12 cellular contexts compared by ENCODE assay signal in genomic region chr5:172875372-172876279, GRCh38. TPM values are rescaled to one million over a fixed set of nuclear protein-coding genes. Genes with fewer than 3 reads are reported as not detected.
DNase-seq lines count a peak whose midpoint lies in the region; ATAC-seq and TF ChIP-seq lines count a peak whose summit lies in the region.
"Had no signal": no experiment of that assay in that cellular context is flagged by ENCODE, and none has a peak within 500 bp of the region (broad histone marks: within the 10 kb centered on the region; RNA-seq: fewer than 3 reads in every experiment).

No MANE protein-coding gene starts in this region.

- peak overlapping the region; percentile 4; the same call in 1 of the 2 replicates for H3K9ac ChIP-seq in SK-N-SH

- H3K27me3 Mint-ChIP-seq in activated CD8-positive, alpha-beta memory T cell treated with anti-CD3 and anti-CD28 coated beads, Interleukin-2, amount 10 ng/mL, durations not matched to agents 7 days and 5 days: no peaks in the 10 kb centered on the region
- H3K27me3 Mint-ChIP-seq: activated T-cell treated with anti-CD3 and anti-CD28 coated beads, Interleukin-2, amount 50 U/mL, for 24 hours; CD4-positive, alpha-beta memory T cell had no signal

- no peaks in the 10 kb centered on the region for H3K9me3 ChIP-seq in SK-N-SH
- H3K9me3 ChIP-seq in sigmoid colon: no peaks in the 10 kb centered on the region

- H3K36me3 ChIP-seq in SK-N-SH (replicated peaks in 1 of 2; ENCODE audit: control insufficient read depth in 1 of 2, insufficient read depth in 2 of 2, low read length in 1 of 2): peaks cover 0 to 6% of the 10 kb centered on the region in 2 experiments
- H3K36me3 ChIP-seq in sigmoid colon: no peaks in the 10 kb centered on the region

- no peak for TF ChIP-seq POLR2A in sigmoid colon (IDR thresholded peaks at IDR 0.05)

- H3K79me2 ChIP-seq in SK-N-SH (ENCODE audit: insufficient read depth): peaks cover 69% of the 10 kb centered on the region

- no peak overlapping the region for H3K4me3 ChIP-seq in SK-N-SH (ENCODE audit: low read depth in 2 of 2, low read length in 1 of 2)
- no peak overlapping the region for H3K4me3 ChIP-seq in sigmoid colon

- H3K4me1 ChIP-seq in SK-N-SH (ENCODE audit: control insufficient read depth in 1 of 2, insufficient read depth in 2 of 2, low read depth in 1 of 2, low read length in 1 of 2): peaks cover 25 to 37% of the 10 kb centered on the region in 2 experiments
- H3K4me1 ChIP-seq in sigmoid colon: peaks cover 0 to 57% (median 44%) of the 10 kb centered on the region in 4 donors

- no peaks in the 10 kb centered on the region for H3K36me3 Mint-ChIP-seq in activated CD8-positive, alpha-beta memory T cell treated with anti-CD3 and anti-CD28 coated beads, Interleukin-2, amount 10 ng/mL, durations not matched to agents 7 days and 5 days

- no peak for TF ChIP-seq RAD21 in SK-N-SH (IDR thresholded peaks at IDR 0.05; ENCODE audit: low read length)

- no peak for ATAC-seq in GM21737 (IDR thresholded peaks at IDR 0.05; ENCODE audit: unreplicated experiment)
- ATAC-seq in activated CD8-positive, alpha-beta memory T cell treated with anti-CD3 and anti-CD28 coated beads, Interleukin-2, amount 10 ng/mL, durations not matched to agents 7 days and 5 days: no peak
- ATAC-seq: HCT116 had no signal

- H3K4me1 Mint-ChIP-seq in activated CD8-positive, alpha-beta memory T cell treated with anti-CD3 and anti-CD28 coated beads, Interleukin-2, amount 10 ng/mL, durations not matched to agents 7 days and 5 days: peaks cover 2% of the 10 kb centered on the region

- H3K27ac ChIP-seq in SK-N-SH (ENCODE audit: low read depth in 2 of 2, low read length in 1 of 2) (peak overlapping the region; percentile 7 to 51; a peak in 2 of 4 replicates), sigmoid colon (peak overlapping the region; percentile 85 to 98 (median 94)), RWPE1 (no peak overlapping the region)

- no peaks in the 10 kb centered on the region for H4K20me1 ChIP-seq in SK-N-SH (ENCODE audit: insufficient read depth)

- H3K27me3 ChIP-seq in SK-N-SH (ENCODE audit: insufficient read depth) (no peaks in the 10 kb centered on the region), sigmoid colon (no peaks in the 10 kb centered on the region)

- CTCF ChIA-PET in SK-N-SH (lab: Yijun Ruan, JAX) (interaction anchor here (0.9 to 2.1 kb wide), 4 partner anchors 103 to 161 kb away, joined by 3 to 9 read pairs (median 4); partner anchors contain the start of gene DUSP1), RWPE1 (lab: Yijun Ruan, JAX) (interaction anchor here (0.5 to 1.3 kb wide), 3 partner anchors 76 to 425 kb away, joined by 3 to 4 read pairs (median 3); no protein-coding TSS in a partner anchor)
- CTCF ChIA-PET in activated CD8-positive, alpha-beta memory T cell treated with anti-CD3 and anti-CD28 coated beads, Interleukin-2, amount 10 ng/mL, durations not matched to agents 7 days and 5 days (lab: Charles Lee): interaction anchor here (1.5 kb wide), 1 partner anchor 161 kb away, joined by 3 read pairs; no protein-coding TSS in a partner anchor

- POLR2A ChIA-PET in SK-N-SH (lab: Yijun Ruan, JAX) (interaction anchor here (0.6 kb wide), 1 partner anchor 91 kb away, joined by 5 read pairs; no protein-coding TSS in a partner anchor), RWPE1 (lab: Yijun Ruan, JAX; ENCODE audit: low non-redundant PET) (no interaction called here)

- no peak overlapping the region for H3K27ac Mint-ChIP-seq in activated CD8-positive, alpha-beta memory T cell treated with anti-CD3 and anti-CD28 coated beads, Interleukin-2, amount 10 ng/mL, durations not matched to agents 7 days and 5 days
- H3K27ac Mint-ChIP-seq: activated T-cell treated with anti-CD3 and anti-CD28 coated beads, Interleukin-2, amount 50 U/mL, for 24 hours had no signal

- H3F3A ChIP-seq in SK-N-SH (replicated peaks; ENCODE audit: insufficient read depth): peaks cover 17% of the 10 kb centered on the region

- peak overlapping the region; percentile 35 for H3K4me2 ChIP-seq in SK-N-SH

- no peaks in the 10 kb centered on the region for H3K9me3 Mint-ChIP-seq in activated CD8-positive, alpha-beta memory T cell treated with anti-CD3 and anti-CD28 coated beads, Interleukin-2, amount 10 ng/mL, durations not matched to agents 7 days and 5 days (ENCODE audit: low read depth)
- H3K9me3 Mint-ChIP-seq: activated T-cell treated with anti-CD3 and anti-CD28 coated beads, Interleukin-2, amount 50 U/mL, for 24 hours; CD4-positive, alpha-beta memory T cell had no signal

- no peak overlapping the region for H2AFZ ChIP-seq in SK-N-SH (ENCODE audit: low read depth)

- TF ChIP-seq EP300 in SK-N-SH (IDR thresholded peaks at IDR 0.05; ENCODE audit: borderline replicate concordance in 1 of 2, low read depth in 1 of 2, low read length in 1 of 2) (peak in 1 of 2 experiments; percentile 41; a peak in 1 of 4 replicates), sigmoid colon (IDR thresholded peaks at IDR 0.05) (no peak)

- DNase-seq in Caki2 (ENCODE audit: low read depth) (peak; percentile 80), SK-N-SH (peak; percentile 51), fibroblast of gingiva (ENCODE audit: low read depth) (peak; percentile 31), sigmoid colon (no peak), SKM-1 (lab: John Stamatoyannopoulos, UW; ENCODE audit: unreplicated experiment) (no peak), RWPE1 (ENCODE audit: low spot score) (no peak)
- DNase-seq in activated CD8-positive, alpha-beta memory T cell treated with anti-CD3 and anti-CD28 coated beads, Interleukin-2, amount 10 ng/mL, durations not matched to agents 7 days and 5 days: no peak
- DNase-seq: activated T-cell treated with anti-CD3 and anti-CD28 coated beads, Interleukin-2, amount 50 U/mL, for 24 hours; CD4-positive, alpha-beta memory T cell; NCI-H2227 treated with DMSO at 0.1 percent for 48 hours had no signal

- WGBS in SK-N-SH (ENCODE audit: low lambda C conversion rate): 48% methylated on average over 8 of the region's 8 CpGs
- WGBS in sigmoid colon, 2 donors: 74 to 81% methylated on average over 8 of the region's 8 CpGs

- no peak for TF ChIP-seq CTCF in SK-N-SH (IDR thresholded peaks at IDR 0.05)
- no peak for TF ChIP-seq CTCF in sigmoid colon (IDR thresholded peaks at IDR 0.05)
- TF ChIP-seq CTCF in RWPE1 (conservative IDR thresholded peaks at IDR 0.05; ENCODE audit: low read depth): no peak

- no peak overlapping the region for H3K4me3 Mint-ChIP-seq in activated CD8-positive, alpha-beta memory T cell treated with anti-CD3 and anti-CD28 coated beads, Interleukin-2, amount 10 ng/mL, durations not matched to agents 7 days and 5 days
- H3K4me3 Mint-ChIP-seq: activated T-cell treated with anti-CD3 and anti-CD28 coated beads, Interleukin-2, amount 50 U/mL, for 24 hours; CD4-positive, alpha-beta memory T cell had no signal

- H3K9me2 ChIP-seq in SK-N-SH: no peaks in the 10 kb centered on the region

- intact Hi-C loops in sigmoid colon (cut with DNase I): no loop called here

- in situ Hi-C loops in Caki2 (cut with HindIII; ENCODE audit: low pct_unique_long_range_greater_than_20kb, low sequenced_read_pairs): no loop called here

TF ChIP-seq in SK-N-SH, 30 proteins besides CTCF, POLR2A, EP300 and RAD21 (continues in another document):
- TF ChIP-seq ZBTB33 (IDR thresholded peaks at IDR 0.05; ENCODE audit: borderline replicate concordance, low read depth): no peak
- no peak for TF ChIP-seq FOXJ3 (CRISPR knock-in tag; IDR thresholded peaks at IDR 0.05)
- no peak for TF ChIP-seq NFIC (IDR thresholded peaks at IDR 0.05; ENCODE audit: borderline replicate concordance)
- no peak for TF ChIP-seq TAF1 (IDR thresholded peaks at IDR 0.05; ENCODE audit: borderline replicate concordance, low read depth, low read length)
- TF ChIP-seq TEAD4 (IDR thresholded peaks at IDR 0.05; ENCODE audit: borderline replicate concordance, insufficient read depth): peak; percentile 56; the same call in 1 of the 2 replicates
- TF ChIP-seq POLR2AphosphoS5 (IDR thresholded peaks at IDR 0.05; ENCODE audit: low read depth, low read length): no peak
- no peak for TF ChIP-seq RXRA (IDR thresholded peaks at IDR 0.05; ENCODE audit: borderline replicate concordance, low read depth)
- TF ChIP-seq SIN3A (IDR thresholded peaks at IDR 0.05; ENCODE audit: borderline replicate concordance, low read depth, low read length): no peak
- no peak for TF ChIP-seq RFX5 (IDR thresholded peaks at IDR 0.05; ENCODE audit: low read length)
- TF ChIP-seq RCOR1 (IDR thresholded peaks at IDR 0.05; ENCODE audit: low read length): no peak
- TF ChIP-seq, protein P1, sequence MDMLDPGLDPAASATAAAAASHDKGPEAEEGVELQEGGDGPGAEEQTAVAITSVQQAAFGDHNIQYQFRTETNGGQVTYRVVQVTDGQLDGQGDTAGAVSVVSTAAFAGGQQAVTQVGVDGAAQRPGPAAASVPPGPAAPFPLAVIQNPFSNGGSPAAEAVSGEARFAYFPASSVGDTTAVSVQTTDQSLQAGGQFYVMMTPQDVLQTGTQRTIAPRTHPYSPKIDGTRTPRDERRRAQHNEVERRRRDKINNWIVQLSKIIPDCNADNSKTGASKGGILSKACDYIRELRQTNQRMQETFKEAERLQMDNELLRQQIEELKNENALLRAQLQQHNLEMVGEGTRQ (IDR thresholded peaks at IDR 0.05; ENCODE audit: borderline replicate concordance, low read depth, low read length): no peak
- no peak for TF ChIP-seq CHD2 (IDR thresholded peaks at IDR 0.05; ENCODE audit: low read length, partially characterized antibody)

RNA-seq across cellular contexts. Expression of gene ERGIC1, which starts 41.6 kb away (rescaled TPM):
- 76.3 and 84.8 TPM in 2 replicates for total RNA-seq in Caki2 (2014; rRNA removed; shearing (Covaris generic); ENCODE audit: low replicate concordance)
- polyA plus RNA-seq in SK-N-SH (2012; rRNA removed) (101 and 111 TPM in 2 replicates), sigmoid colon (100 to 1,000 TPM; 125 to 160 (median 132) TPM)
- 69.4 and 95.6 TPM in 2 replicates for polyA plus RNA-seq in SK-N-SH (2012; cell fraction: cytosol; rRNA removed)
- 40.7 and 61.0 TPM in 2 replicates for polyA plus RNA-seq in SK-N-SH (2012; cell fraction: nucleus; rRNA removed)
- total RNA-seq in sigmoid colon: 100 to 1,000 TPM in 1 of 4 donors, 10 to 100 TPM in 3; 80.6 to 117 (median 95.7) TPM
- total RNA-seq in activated CD8-positive, alpha-beta memory T cell treated with anti-CD3 and anti-CD28 coated beads, Interleukin-2, amount 10 ng/mL, durations not matched to agents 7 days and 5 days: 10 to 100 TPM; 30.9 to 34.7 TPM

Comparison
In these comparisons a context has a peak if more than half of its experiments do, and no peak if none do; other contexts are left out.
1. DNase-seq: peak in Caki2 (single experiment), SK-N-SH (single experiment) and fibroblast of gingiva (single experiment); none in sigmoid colon (single experiment), SKM-1 (single experiment), activated CD8-positive, alpha-beta memory T cell treated with anti-CD3 and anti-CD28 coated beads, Interleukin-2, amount 10 ng/mL, durations not matched to agents 7 days and 5 days (single experiment) and RWPE1 (single experiment).